8 cellular contexts compared by ENCODE assay signal in genomic region chr15:56732881-56733130, GRCh38. TPM values are rescaled to one million over a fixed set of nuclear protein-coding genes. Genes with fewer than 3 reads are reported as not detected.
A peak's percentile ranks its signal among the peaks of the same experiment; 100 is the strongest.
DNase-seq lines count a peak whose midpoint lies in the region; ATAC-seq and TF ChIP-seq lines count a peak whose summit lies in the region.

No MANE protein-coding gene starts in this region.

- H2AK5ac ChIP-seq in H9 (ENCODE audit: insufficient read length, low read length) = no peak overlapping the region

- H3K9me3 ChIP-seq in H9 (ENCODE audit: control insufficient read depth, low read depth, low read length) = peaks cover 6% of the 10 kb centered on the region

- H2BK120ac ChIP-seq in H9 (ENCODE audit: low read depth, low read length, poor library complexity, severe bottlenecking) = no peak overlapping the region

- no peaks in the 10 kb centered on the region for H3K27me3 ChIP-seq in H9 (ENCODE audit: insufficient read depth, low read length)
- no peaks in the 10 kb centered on the region for H3K27me3 ChIP-seq in kidney epithelial cell (ENCODE audit: control insufficient read depth, insufficient read depth, low read length)

- no peak overlapping the region for H3K4me2 ChIP-seq in H9 (ENCODE audit: insufficient read depth, insufficient read length, low read length)

- H2BK12ac ChIP-seq in H9 (ENCODE audit: insufficient read length, low read depth, low read length) = no peak overlapping the region

- H3K4me3 Mint-ChIP-seq in H9 = peak overlapping the region; percentile 70 to 75
- peak overlapping the region; percentile 97 for H3K4me3 Mint-ChIP-seq in activated naive CD8-positive, alpha-beta T cell treated with anti-CD3 and anti-CD28 coated beads for 36 hours

- H2BK5ac ChIP-seq in H9 (ENCODE audit: insufficient read length, low read length) = no peak overlapping the region

- no peak for ATAC-seq in GM19351 (IDR thresholded peaks at IDR 0.05; ENCODE audit: unreplicated experiment)

- TF ChIP-seq CTCF in 22Rv1 (IDR thresholded peaks at IDR 0.05) = no peak
- no peak for TF ChIP-seq CTCF in H9 (conservative IDR thresholded peaks at IDR 0.05)
- no peak for TF ChIP-seq CTCF in kidney epithelial cell (IDR thresholded peaks at IDR 0.05; ENCODE audit: insufficient read depth, low read length, poor library complexity, severe bottlenecking)

- peak overlapping the region; percentile 75 to 98 (median 94) for H3K27ac Mint-ChIP-seq in H9
- peak overlapping the region; percentile 98 for H3K27ac Mint-ChIP-seq in activated naive CD8-positive, alpha-beta T cell treated with anti-CD3 and anti-CD28 coated beads for 36 hours

- no peaks in the 10 kb centered on the region for H3K79me2 ChIP-seq in H9 (ENCODE audit: insufficient read depth, low read length)

- H4K5ac ChIP-seq in H9 (ENCODE audit: insufficient read length, low read depth, low read length) = no peak overlapping the region

- H3K4me1 ChIP-seq in H9 (ENCODE audit: insufficient read depth, low read length) = no peaks in the 10 kb centered on the region

- no peak overlapping the region for H3K4ac ChIP-seq in H9 (ENCODE audit: low read depth, low read length)

- no peak overlapping the region for H4K91ac ChIP-seq in H9 (ENCODE audit: insufficient read length, low read depth, low read length)

- no peaks in the 10 kb centered on the region for H4K20me1 ChIP-seq in H9 (ENCODE audit: control insufficient read depth, insufficient read depth, insufficient read length)

- H3K9me3 Mint-ChIP-seq in H9 = peaks cover 15 to 27% of the 10 kb centered on the region in 2 experiments
- H3K9me3 Mint-ChIP-seq in activated naive CD8-positive, alpha-beta T cell treated with anti-CD3 and anti-CD28 coated beads for 36 hours = peaks cover 9% of the 10 kb centered on the region

- DNase-seq in H9 = no peak
- DNase-seq in activated naive CD8-positive, alpha-beta T cell treated with anti-CD3 and anti-CD28 coated beads for 36 hours = no peak
- no peak for DNase-seq in kidney epithelial cell (ENCODE audit: low read depth)
- no peak for DNase-seq in AML-193 (lab: John Stamatoyannopoulos, UW)
- DNase-seq in retina = no peak

- peak overlapping the region; percentile 92 for H3K27ac ChIP-seq in 22Rv1
- no peak overlapping the region for H3K27ac ChIP-seq in H9 (ENCODE audit: insufficient read length, low read depth, low read length)
- peak overlapping the region; percentile 92 for H3K27ac ChIP-seq in temporal lobe (ENCODE audit: low read depth, low read length)

- no peaks in the 10 kb centered on the region for H3K79me1 ChIP-seq in H9 (ENCODE audit: insufficient read depth, low read depth, low read length, poor library complexity, severe bottlenecking)

- no peak overlapping the region for H2BK15ac ChIP-seq in H9 (ENCODE audit: low read depth, low read length)

- peaks cover 5 to 15% of the 10 kb centered on the region in 2 experiments for H3K4me1 Mint-ChIP-seq in H9
- peaks cover 35% of the 10 kb centered on the region for H3K4me1 Mint-ChIP-seq in activated naive CD8-positive, alpha-beta T cell treated with anti-CD3 and anti-CD28 coated beads for 36 hours

- H3K4me3 ChIP-seq in kidney epithelial cell (ENCODE audit: low read depth, low read length) = peak overlapping the region; percentile 60

- H3K23me2 ChIP-seq in H9 (ENCODE audit: insufficient read length, low read depth, low read length, poor library complexity, severe bottlenecking) = no peaks in the 10 kb centered on the region

- H3K23ac ChIP-seq in H9 (ENCODE audit: insufficient read length, low read depth, low read length) = no peak overlapping the region

- H2BK20ac ChIP-seq in H9 (ENCODE audit: low read depth, low read length, poor library complexity, severe bottlenecking) = no peak overlapping the region

- no peaks in the 10 kb centered on the region for H3K27me3 Mint-ChIP-seq in H9 (ENCODE audit: low read depth)
- H3K27me3 Mint-ChIP-seq in activated naive CD8-positive, alpha-beta T cell treated with anti-CD3 and anti-CD28 coated beads for 36 hours = no peaks in the 10 kb centered on the region

- H4K8ac ChIP-seq in H9 (replicated peaks; ENCODE audit: insufficient read length, low read depth, low read length) = no peak overlapping the region

- H3T11ph ChIP-seq in H9 (ENCODE audit: low read length) = no peak overlapping the region

- no CpG with 5 or more reads among the region's 8 CpGs for WGBS in H9 (ENCODE audit: extremely low coverage, insufficient read length, low lambda C conversion rate)

- peak overlapping the region; percentile 78; the same call in 1 of the 2 replicates for H3K14ac ChIP-seq in H9 (ENCODE audit: insufficient read depth, low read length)

- H3K9ac ChIP-seq in H9 (ENCODE audit: extremely low read depth, insufficient read length, low read length) = peak overlapping the region; percentile 41

- H3K56ac ChIP-seq in H9 (ENCODE audit: insufficient read length, low read depth, low read length) = no peak overlapping the region

- no peak overlapping the region for H2AFZ ChIP-seq in H9 (ENCODE audit: low read length)

- no peaks in the 10 kb centered on the region for H3K36me3 ChIP-seq in kidney epithelial cell (ENCODE audit: control insufficient read depth, insufficient read depth, low read length)

- H3K36me3 Mint-ChIP-seq in H9 (ENCODE audit: insufficient read depth in 1 of 3, low read depth in 3 of 3) = peaks cover 6 to 24% (median 11%) of the 10 kb centered on the region in 3 experiments; a peak in 6 of 7 replicates
- H3K36me3 Mint-ChIP-seq in activated naive CD8-positive, alpha-beta T cell treated with anti-CD3 and anti-CD28 coated beads for 36 hours = peaks cover 36% of the 10 kb centered on the region

- H3K18ac ChIP-seq in H9 (ENCODE audit: insufficient read length, low read depth, low read length) = peak overlapping the region; percentile 10

RNA-seq across cellular contexts. Expression of gene ZNF280D, which starts 0.5 kb away (rescaled TPM):
- total RNA-seq in H9 (2021) = 5.7 and 6.1 TPM in 2 replicates
- total RNA-seq in activated naive CD8-positive, alpha-beta T cell treated with anti-CD3 and anti-CD28 coated beads for 36 hours = 10 to 100 TPM; 14.6 to 20.8 TPM
- 13.3 and 17.2 TPM in 2 replicates for total RNA-seq in kidney epithelial cell
- total RNA-seq in temporal lobe = 79.9 TPM
